15 cellular contexts compared by ENCODE assay signal in the genomic region with DNA sequence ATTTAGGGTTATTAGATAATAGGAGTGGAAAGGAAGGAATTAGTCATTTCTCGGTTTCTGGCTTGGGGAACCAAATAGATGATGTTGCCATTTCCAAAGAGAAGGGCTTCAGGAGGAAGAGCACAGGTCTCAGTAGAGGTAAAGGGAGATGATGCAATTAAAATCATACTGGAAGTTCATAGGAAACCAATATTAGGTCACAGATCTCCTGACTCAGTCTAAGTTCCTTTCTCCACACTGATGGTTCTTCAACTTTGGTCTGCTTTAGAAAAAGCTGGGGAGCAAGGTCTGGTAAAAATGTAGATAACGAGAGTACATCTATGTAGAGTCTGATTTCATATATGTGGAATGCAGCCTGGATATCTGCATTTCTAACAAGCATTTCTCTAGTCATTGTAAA.
A peak's percentile ranks its signal among the peaks of the same experiment; 100 is the strongest.
DNase-seq lines count a peak whose midpoint lies in the region; ATAC-seq lines count a peak whose summit lies in the region.
"Had no signal": no experiment of that assay in that cellular context is flagged by ENCODE, and none has a peak within 500 bp of the region (broad histone marks: within the 10 kb centered on the region; RNA-seq: fewer than 3 reads in every experiment).

No MANE protein-coding gene starts in this region.

- DNase-seq in activated T-cell treated with anti-CD3 and anti-CD28 coated beads, Interleukin-2, amount 50 U/mL, for 24 hours = no peak
- no peak for DNase-seq in activated T-cell treated with anti-CD3 and anti-CD28 coated beads, Interleukin-2, amount 50 U/mL, for 4 hours
- DNase-seq in HT1080 (ENCODE audit: low read depth) (peak; percentile 15), amniotic epithelial cell (ENCODE audit: low read depth) (peak; percentile 15), T-helper 2 cell (no peak)
- no peak for DNase-seq in stimulated activated effector memory CD8-positive, alpha-beta T cell treated with anti-CD3 and anti-CD28 coated beads, Interleukin-12 subunit alpha, Interleukin-12 subunit beta, amount 100 ng/mL, for 72 hours (ENCODE audit: low spot score in 2 of 2)
- DNase-seq: C1 segment of cervical spinal cord; Calu3; CD4-positive, alpha-beta T cell; DMS 273 treated with DMSO at 0.1 percent for 48 hours; GOT3; H9 had no signal

- no peaks in the 10 kb centered on the region for H3K36me3 Mint-ChIP-seq in activated T-cell treated with anti-CD3 and anti-CD28 coated beads, Interleukin-2, amount 50 U/mL, for 24 hours (ENCODE audit: low read depth)
- H3K36me3 Mint-ChIP-seq in activated T-cell treated with anti-CD3 and anti-CD28 coated beads, Interleukin-2, amount 50 U/mL, for 4 hours (ENCODE audit: insufficient read depth) = no peaks in the 10 kb centered on the region
- no peaks in the 10 kb centered on the region for H3K36me3 Mint-ChIP-seq in stimulated activated effector memory CD8-positive, alpha-beta T cell treated with anti-CD3 and anti-CD28 coated beads, Interleukin-12 subunit alpha, Interleukin-12 subunit beta, amount 100 ng/mL, for 72 hours

- H3K4me1 Mint-ChIP-seq in activated T-cell treated with anti-CD3 and anti-CD28 coated beads, Interleukin-2, amount 50 U/mL, for 24 hours (ENCODE audit: low read depth) = peaks cover 9% of the 10 kb centered on the region
- H3K4me1 Mint-ChIP-seq in activated T-cell treated with anti-CD3 and anti-CD28 coated beads, Interleukin-2, amount 50 U/mL, for 4 hours (ENCODE audit: low read depth) = no peaks in the 10 kb centered on the region
- no peaks in the 10 kb centered on the region for H3K4me1 Mint-ChIP-seq in stimulated activated effector memory CD8-positive, alpha-beta T cell treated with anti-CD3 and anti-CD28 coated beads, Interleukin-12 subunit alpha, Interleukin-12 subunit beta, amount 100 ng/mL, for 72 hours
- H3K4me1 Mint-ChIP-seq: B cell, H9 had no signal

- no peak for ATAC-seq in activated T-cell treated with anti-CD3 and anti-CD28 coated beads, Interleukin-2, amount 50 U/mL, for 4 hours
- peak; percentile 34 for ATAC-seq in stimulated activated effector memory CD8-positive, alpha-beta T cell treated with anti-CD3 and anti-CD28 coated beads, Interleukin-12 subunit alpha, Interleukin-12 subunit beta, amount 100 ng/mL, for 72 hours
- ATAC-seq in GM18909 (IDR thresholded peaks at IDR 0.05; ENCODE audit: poor library complexity, unreplicated experiment) = no peak
- ATAC-seq: GM12878 had no signal

- peaks cover 4% of the 10 kb centered on the region for H3K27me3 Mint-ChIP-seq in activated T-cell treated with anti-CD3 and anti-CD28 coated beads, Interleukin-2, amount 50 U/mL, for 24 hours
- peaks cover 2% of the 10 kb centered on the region for H3K27me3 Mint-ChIP-seq in activated T-cell treated with anti-CD3 and anti-CD28 coated beads, Interleukin-2, amount 50 U/mL, for 4 hours (ENCODE audit: low read depth)
- H3K27me3 Mint-ChIP-seq: B cell; CD4-positive, alpha-beta T cell had no signal

- no peaks in the 10 kb centered on the region for H3K9me3 Mint-ChIP-seq in activated T-cell treated with anti-CD3 and anti-CD28 coated beads, Interleukin-2, amount 50 U/mL, for 24 hours
- no peaks in the 10 kb centered on the region for H3K9me3 Mint-ChIP-seq in activated T-cell treated with anti-CD3 and anti-CD28 coated beads, Interleukin-2, amount 50 U/mL, for 4 hours
- no peaks in the 10 kb centered on the region for H3K9me3 Mint-ChIP-seq in stimulated activated effector memory CD8-positive, alpha-beta T cell treated with anti-CD3 and anti-CD28 coated beads, Interleukin-12 subunit alpha, Interleukin-12 subunit beta, amount 100 ng/mL, for 72 hours
- H3K9me3 Mint-ChIP-seq: CD4-positive, alpha-beta T cell; H9 had no signal

- no peak overlapping the region for H3K4me3 Mint-ChIP-seq in activated T-cell treated with anti-CD3 and anti-CD28 coated beads, Interleukin-2, amount 50 U/mL, for 24 hours
- H3K4me3 Mint-ChIP-seq in activated T-cell treated with anti-CD3 and anti-CD28 coated beads, Interleukin-2, amount 50 U/mL, for 4 hours = no peak overlapping the region
- H3K4me3 Mint-ChIP-seq in stimulated activated effector memory CD8-positive, alpha-beta T cell treated with anti-CD3 and anti-CD28 coated beads, Interleukin-12 subunit alpha, Interleukin-12 subunit beta, amount 100 ng/mL, for 72 hours = no peak overlapping the region
- H3K4me3 Mint-ChIP-seq: B cell; CD4-positive, alpha-beta T cell; H9 had no signal

- peak overlapping the region; percentile 18 for H3K27ac Mint-ChIP-seq in activated T-cell treated with anti-CD3 and anti-CD28 coated beads, Interleukin-2, amount 50 U/mL, for 24 hours
- no peak overlapping the region for H3K27ac Mint-ChIP-seq in stimulated activated effector memory CD8-positive, alpha-beta T cell treated with anti-CD3 and anti-CD28 coated beads, Interleukin-12 subunit alpha, Interleukin-12 subunit beta, amount 100 ng/mL, for 72 hours
- H3K27ac Mint-ChIP-seq: B cell; CD4-positive, alpha-beta T cell; H9 had no signal

Comparison
In these comparisons a context has a peak if more than half of its experiments do, and no peak if none do; other contexts are left out.
1. DNase-seq: peak in HT1080 (single experiment) and amniotic epithelial cell (single experiment); none in activated T-cell treated with anti-CD3 and anti-CD28 coated beads, Interleukin-2, amount 50 U/mL, for 24 hours (single experiment), activated T-cell treated with anti-CD3 and anti-CD28 coated beads, Interleukin-2, amount 50 U/mL, for 4 hours (single experiment), stimulated activated effector memory CD8-positive, alpha-beta T cell treated with anti-CD3 and anti-CD28 coated beads, Interleukin-12 subunit alpha, Interleukin-12 subunit beta, amount 100 ng/mL, for 72 hours (0 of 2) and T-helper 2 cell (0 of 5).